Comparison of ENCODE assay signal across 19 cellular contexts in the genomic region with DNA sequence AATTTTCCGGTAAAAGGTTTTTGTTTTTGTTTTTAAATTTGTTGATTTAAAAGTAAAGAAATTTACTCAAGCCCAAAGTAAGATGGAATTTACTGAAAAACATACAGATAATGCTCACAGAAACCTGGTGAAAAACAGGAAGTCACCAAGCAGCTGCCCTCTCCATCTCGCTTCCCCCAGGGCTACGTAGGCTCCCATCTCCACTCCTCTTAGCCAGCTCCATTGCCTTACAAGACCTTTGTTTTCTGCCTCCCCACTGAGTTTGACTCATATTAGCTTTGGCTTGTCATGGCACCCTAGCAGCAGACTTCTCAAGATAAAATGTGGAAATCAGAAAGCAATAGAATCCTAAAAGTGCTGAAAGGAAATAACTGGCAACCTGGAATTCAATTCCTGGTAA. TPM values are rescaled to one million over a fixed set of nuclear protein-coding genes. Genes with fewer than 3 reads are reported as not detected.
A peak's percentile ranks its signal among the peaks of the same experiment; 100 is the strongest.
DNase-seq lines count a peak whose midpoint lies in the region; ATAC-seq and TF ChIP-seq lines count a peak whose summit lies in the region.
"Had no signal": no experiment of that assay in that cellular context is flagged by ENCODE, and none has a peak within 500 bp of the region (broad histone marks: within the 10 kb centered on the region; RNA-seq: fewer than 3 reads in every experiment).

No MANE protein-coding gene starts in this region.

- H3K27me3 Mint-ChIP-seq in T-helper 17 cell: no peaks in the 10 kb centered on the region
- H3K27me3 Mint-ChIP-seq in naive thymus-derived CD4-positive, alpha-beta T cell: no peaks in the 10 kb centered on the region
- H3K27me3 Mint-ChIP-seq: natural killer cell treated with Interleukin-12 subunit alpha and Interleukin-12 subunit beta and Interleukin-15 and Interleukin-18, amount 100 ng/mL, for 72 hours had no signal

- ATAC-seq in T-helper 17 cell: no peak
- ATAC-seq in naive thymus-derived CD4-positive, alpha-beta T cell: no peak
- no peak for ATAC-seq in left ventricle myocardium superior
- ATAC-seq: activated CD8-positive, alpha-beta T cell treated with anti-CD3 and anti-CD28 coated beads, Interleukin-2, amount 10 ng/mL, durations not matched to agents 7 days and 5 days; CD8-positive, alpha-beta T cell; natural killer cell treated with Interleukin-12 subunit alpha and Interleukin-12 subunit beta and Interleukin-15 and Interleukin-18, amount 100 ng/mL, for 72 hours; Right ventricle myocardium inferior had no signal

- WGBS in spleen, 5 donors: 52 to 75% (median 55%) methylated on average over 3 of the region's 3 CpGs

- POLR2A ChIA-PET in naive thymus-derived CD4-positive, alpha-beta T cell (lab: Charles Lee): interaction anchor here (0.7 kb wide), 1 partner anchor 17 kb away, joined by 3 read pairs; no protein-coding TSS in a partner anchor

- no peaks in the 10 kb centered on the region for H3K27me3 ChIP-seq in naive thymus-derived CD4-positive, alpha-beta T cell (ENCODE audit: control insufficient read depth in 2 of 2, insufficient read depth in 2 of 2, low read length in 2 of 2)
- H3K27me3 ChIP-seq in spleen (replicated peaks in 1 of 7): no peaks in the 10 kb centered on the region
- H3K27me3 ChIP-seq: dorsolateral prefrontal cortex, testis had no signal

- no peak for TF ChIP-seq POLR2A in spleen (IDR thresholded peaks at IDR 0.05)

- peaks cover 2% of the 10 kb centered on the region for H3K36me3 Mint-ChIP-seq in T-helper 17 cell (ENCODE audit: low read depth)
- H3K36me3 Mint-ChIP-seq in naive thymus-derived CD4-positive, alpha-beta T cell: peaks cover 0 to 38% (median 0%) of the 10 kb centered on the region in 5 donors

- H3K27ac Mint-ChIP-seq in T-helper 17 cell: peak overlapping the region; percentile 81
- H3K27ac Mint-ChIP-seq in naive thymus-derived CD4-positive, alpha-beta T cell: peak overlapping the region in 2 of 9 donors; percentile 4 to 69
- H3K27ac Mint-ChIP-seq: activated CD8-positive, alpha-beta T cell treated with anti-CD3 and anti-CD28 coated beads, Interleukin-2, amount 10 ng/mL, durations not matched to agents 7 days and 5 days; CD8-positive, alpha-beta T cell; natural killer cell treated with Interleukin-12 subunit alpha and Interleukin-12 subunit beta and Interleukin-15 and Interleukin-18, amount 100 ng/mL, for 72 hours had no signal

- H3K9me3 ChIP-seq in T-helper 17 cell (ENCODE audit: control insufficient read depth, low read length, poor library complexity, severe bottlenecking): no peaks in the 10 kb centered on the region
- H3K9me3 ChIP-seq in naive thymus-derived CD4-positive, alpha-beta T cell (ENCODE audit: control insufficient read depth in 2 of 3, low read length in 3 of 3): no peaks in the 10 kb centered on the region
- peaks cover 0 to 4% (median 0%) of the 10 kb centered on the region in 8 donors for H3K9me3 ChIP-seq in spleen
- H3K9me3 ChIP-seq: testis had no signal

- H3K4me3 ChIP-seq in naive thymus-derived CD4-positive, alpha-beta T cell (ENCODE audit: low read length): no peak overlapping the region
- H3K4me3 ChIP-seq in spleen: no peak overlapping the region
- H3K4me3 ChIP-seq: dorsolateral prefrontal cortex, testis had no signal

- DNase-seq in NCI-H146 (lab: John Stamatoyannopoulos, UW) (peak; percentile 18), NCI-H146 treated with DMSO at 0.1 percent for 48 hours (lab: John Stamatoyannopoulos, UW; ENCODE audit: unreplicated experiment) (no peak), T-helper 17 cell (no peak), dermis blood vessel endothelial cell (peak; percentile 24), spleen (no peak), left ventricle myocardium superior (no peak), NCI-H2029 treated with DMSO at 0.1 percent for 48 hours (lab: John Stamatoyannopoulos, UW) (no peak)
- peak in 1 of 9 donors; percentile 2 for DNase-seq in naive thymus-derived CD4-positive, alpha-beta T cell
- DNase-seq: 8988T; activated CD8-positive, alpha-beta T cell treated with anti-CD3 and anti-CD28 coated beads, Interleukin-2, amount 10 ng/mL, durations not matched to agents 7 days and 5 days; aorta; CD8-positive, alpha-beta T cell; dorsolateral prefrontal cortex; hypothalamus; NCI-H1694 treated with DMSO at 0.1 percent for 48 hours; NCI-H526; testis had no signal

- intact Hi-C loops in naive thymus-derived CD4-positive, alpha-beta T cell (cut with micrococcal nuclease): no loop called here
- intact Hi-C loops in spleen (cut with DNase I; ENCODE audit: low total_unique reads) (no loop called here), left ventricle myocardium superior (cut with micrococcal nuclease) (no loop called here)

- peaks cover 13% of the 10 kb centered on the region for H3K4me1 Mint-ChIP-seq in T-helper 17 cell
- H3K4me1 Mint-ChIP-seq in naive thymus-derived CD4-positive, alpha-beta T cell: peaks cover 7 to 20% (median 17%) of the 10 kb centered on the region in 7 donors

- CTCF ChIA-PET in naive thymus-derived CD4-positive, alpha-beta T cell (lab: Charles Lee): interaction anchor here (1.1 kb wide), 1 partner anchor 25 kb away, joined by 4 read pairs; no protein-coding TSS in a partner anchor

- no peak overlapping the region for H3K27ac ChIP-seq in naive thymus-derived CD4-positive, alpha-beta T cell (ENCODE audit: low read depth, low read length)
- H3K27ac ChIP-seq in spleen: no peak overlapping the region
- H3K27ac ChIP-seq: dorsolateral prefrontal cortex, testis had no signal

- no peaks in the 10 kb centered on the region for H3K36me3 ChIP-seq in naive thymus-derived CD4-positive, alpha-beta T cell (ENCODE audit: control insufficient read depth in 2 of 3, insufficient read depth in 3 of 3, low read length in 3 of 3)
- H3K36me3 ChIP-seq in spleen: peaks cover 0 to 67% (median 17%) of the 10 kb centered on the region in 6 donors

- no peaks in the 10 kb centered on the region for H3K4me1 ChIP-seq in naive thymus-derived CD4-positive, alpha-beta T cell (ENCODE audit: control insufficient read depth in 2 of 2, insufficient read depth in 2 of 2, low read length in 2 of 2)
- peaks cover 0 to 20% (median 0%) of the 10 kb centered on the region in 6 donors for H3K4me1 ChIP-seq in spleen
- H3K4me1 ChIP-seq: testis had no signal

- peak overlapping the region; percentile 45 for H3K4me3 Mint-ChIP-seq in T-helper 17 cell
- peak overlapping the region in 6 of 10 donors; percentile 10 to 58 (median 32) for H3K4me3 Mint-ChIP-seq in naive thymus-derived CD4-positive, alpha-beta T cell
- H3K4me3 Mint-ChIP-seq: activated CD8-positive, alpha-beta T cell treated with anti-CD3 and anti-CD28 coated beads, Interleukin-2, amount 10 ng/mL, durations not matched to agents 7 days and 5 days; CD8-positive, alpha-beta T cell; natural killer cell treated with Interleukin-12 subunit alpha and Interleukin-12 subunit beta and Interleukin-15 and Interleukin-18, amount 100 ng/mL, for 72 hours had no signal

- peaks cover 0 to 2% (median 0%) of the 10 kb centered on the region in 11 donors for H3K9me3 Mint-ChIP-seq in naive thymus-derived CD4-positive, alpha-beta T cell
- H3K9me3 Mint-ChIP-seq: CD8-positive, alpha-beta T cell; natural killer cell treated with Interleukin-12 subunit alpha and Interleukin-12 subunit beta and Interleukin-15 and Interleukin-18, amount 100 ng/mL, for 72 hours had no signal

- no peak for TF ChIP-seq CTCF in spleen (IDR thresholded peaks at IDR 0.05 in 8 of 11, conservative IDR thresholded peaks at IDR 0.05 in 3 of 11)

RNA-seq across cellular contexts. Expression of gene PHTF1, which starts 57.9 kb away (rescaled TPM):
- total RNA-seq in T-helper 17 cell (10 to 100 TPM; 14.7 to 17.9 TPM), dermis blood vessel endothelial cell (65.7 and 69.4 TPM in 2 replicates), spleen (10 to 100 TPM; 18.3 to 47.6 (median 25.9) TPM), left ventricle myocardium superior (7.3 TPM)
- 10 to 100 TPM in 2 of 5 experiments, 1 to 10 TPM in 3; 2.5 to 21.0 (median 7.1) TPM for total RNA-seq in naive thymus-derived CD4-positive, alpha-beta T cell
- 1 to 10 TPM; 1.4 to 1.6 TPM for polyA plus RNA-seq in naive thymus-derived CD4-positive, alpha-beta T cell
- polyA plus RNA-seq in spleen: 1 to 10 TPM; 5.6 to 9.0 (median 7.4) TPM

Comparison
In these comparisons a context has a peak if more than half of its experiments do, and no peak if none do; other contexts are left out.
1. DNase-seq: peak in NCI-H146 (single experiment) and dermis blood vessel endothelial cell (single experiment); none in NCI-H146 treated with DMSO at 0.1 percent for 48 hours (single experiment), T-helper 17 cell (0 of 3), spleen (single experiment), left ventricle myocardium superior (single experiment) and NCI-H2029 treated with DMSO at 0.1 percent for 48 hours (single experiment).